Comparison of ENCODE assay signal across 9 cellular contexts in genomic region chr1:87279966-87280535, GRCh38. TPM values are rescaled to one million over a fixed set of nuclear protein-coding genes. Genes with fewer than 3 reads are reported as not detected.
A peak's percentile ranks its signal among the peaks of the same experiment; 100 is the strongest.
DNase-seq lines count a peak whose midpoint lies in the region; ATAC-seq, FAIRE-seq and TF ChIP-seq lines count a peak whose summit lies in the region.
"Had no signal": no experiment of that assay in that cellular context is flagged by ENCODE, and none has a peak within 500 bp of the region (broad histone marks: within the 10 kb centered on the region; RNA-seq: fewer than 3 reads in every experiment).

No MANE protein-coding gene starts in this region.

- H2BK120ac ChIP-seq in H1 (replicated peaks; ENCODE audit: low read depth, low read length) = no peak overlapping the region

- peak overlapping the region; percentile 28 to 78 (median 66) for H3K27ac ChIP-seq in heart right ventricle
- H3K27ac ChIP-seq in OCI-LY1 (ENCODE audit: low read depth, low read length, poor library complexity, severe bottlenecking) = no peak overlapping the region
- H3K27ac ChIP-seq in H1 (ENCODE audit: low read depth, low read length) = no peak overlapping the region
- peak overlapping the region; percentile 15 to 40 for H3K27ac ChIP-seq in thoracic aorta
- no peak overlapping the region for H3K27ac ChIP-seq in transverse colon
- peak overlapping the region in 1 of 3 donors; percentile 6 for H3K27ac ChIP-seq in thyroid gland

- H3K27me3 ChIP-seq in heart right ventricle (no peaks in the 10 kb centered on the region), OCI-LY1 (ENCODE audit: insufficient read depth, low read length) (no peaks in the 10 kb centered on the region), H1 (replicated peaks in 1 of 4; ENCODE audit: control insufficient read depth in 3 of 4, extremely low read depth in 1 of 4, insufficient read depth in 3 of 4, low read length in 3 of 4) (peaks cover 0 to 1% (median 0%) of the 10 kb centered on the region in 4 experiments; a peak in 1 of 7 replicates), thoracic aorta (replicated peaks; ENCODE audit: insufficient read depth) (no peaks in the 10 kb centered on the region), transverse colon (no peaks in the 10 kb centered on the region), thyroid gland (no peaks in the 10 kb centered on the region)

- H2BK15ac ChIP-seq in H1 (ENCODE audit: low read length) = no peak overlapping the region

- no peak overlapping the region for H2BK20ac ChIP-seq in H1 (ENCODE audit: low read length)

- no peaks in the 10 kb centered on the region for H3K9me2 ChIP-seq in OCI-LY1 (ENCODE audit: low read depth, low read length)

- no peak overlapping the region for H3K18ac ChIP-seq in H1 (ENCODE audit: extremely low read depth, low read length)

- peak; percentile 52 to 60 for TF ChIP-seq RAD21 in H1 (IDR thresholded peaks at IDR 0.05 in 1 of 2, conservative IDR thresholded peaks at IDR 0.05 in 1 of 2; ENCODE audit: low read depth in 2 of 2, low read length in 2 of 2)

- no peak overlapping the region for H3K9ac ChIP-seq in OCI-LY1 (ENCODE audit: low read length)
- H3K9ac ChIP-seq in H1 (replicated peaks in 1 of 4; ENCODE audit: extremely low read depth in 1 of 4, low read depth in 3 of 4, low read length in 3 of 4) = no peak overlapping the region

- H3K36me3 ChIP-seq in heart right ventricle (no peaks in the 10 kb centered on the region), OCI-LY1 (ENCODE audit: insufficient read depth, low read length) (no peaks in the 10 kb centered on the region), H1 (ENCODE audit: control insufficient read depth in 2 of 4, insufficient read depth in 4 of 4, low read length in 3 of 4) (no peaks in the 10 kb centered on the region; a peak in 1 of 8 replicates), thoracic aorta (no peaks in the 10 kb centered on the region), transverse colon (no peaks in the 10 kb centered on the region), thyroid gland (no peaks in the 10 kb centered on the region)
- H3K36me3 ChIP-seq: HAP-1 had no signal

- no peak overlapping the region for H2AK5ac ChIP-seq in H1 (ENCODE audit: low read depth, low read length)

- no peak for DNase-seq in heart right ventricle
- DNase-seq in left cardiac atrium = no peak
- DNase-seq in H1 (ENCODE audit: low read depth in 1 of 2, low spot score in 2 of 2) = no peak
- no peak for DNase-seq in thoracic aorta (ENCODE audit: low spot score)
- DNase-seq in transverse colon = no peak
- DNase-seq in thyroid gland = no peak

- CTCF ChIA-PET in H1 (lab: Charles Lee; ENCODE audit: partially characterized antibody) = interaction anchor here (0.6 to 2.0 kb wide), 38 partner anchors 9 to 781 kb away, joined by 3 to 10 read pairs (median 4); no protein-coding TSS in a partner anchor

- POLR2A ChIA-PET in H1 (lab: Charles Lee; ENCODE audit: partially characterized antibody) = interaction anchor here (1.2 kb wide), 1 partner anchor 48 kb away, joined by 3 read pairs; the partner anchor contains the start of gene LMO4

- no peaks in the 10 kb centered on the region for H3K79me2 ChIP-seq in OCI-LY1 (ENCODE audit: insufficient read depth, low read length)
- H3K79me2 ChIP-seq in H1 (ENCODE audit: control insufficient read depth in 1 of 2, insufficient read depth in 2 of 2, low read length in 2 of 2) = no peaks in the 10 kb centered on the region

- 66 to 71% methylated on average over 2 of the region's 2 CpGs for WGBS in heart right ventricle, 2 donors
- WGBS in H1 (ENCODE audit: extremely low coverage in 1 of 2, insufficient coverage in 1 of 2, insufficient read length in 1 of 2, insufficient replicate concordance in 2 of 2, low coverage in 1 of 2, low lambda C conversion rate in 2 of 2, missing lambda C conversion rate in 1 of 2), 2 experiments = 57% methylated on average over 2 of the region's 2 CpGs; no CpG with 5 or more reads in 1 of the 2 experiments
- 63 to 74% methylated on average over 1 to 2 of the region's 2 CpGs for WGBS in transverse colon (ENCODE audit: low coverage in 1 of 2), 2 donors
- 66 to 71% methylated on average over 2 of the region's 2 CpGs for WGBS in thyroid gland, 2 donors

- H2BK12ac ChIP-seq in H1 (ENCODE audit: low read depth, low read length) = 0 out of 2 replicates have a peak overlapping the region, but pooled peaks have one; percentile 31

- H3K4me3 ChIP-seq in heart right ventricle (no peak overlapping the region), OCI-LY1 (ENCODE audit: low read depth, low read length, poor library complexity, severe bottlenecking) (no peak overlapping the region), H1 (ENCODE audit: extremely low read depth in 1 of 4, insufficient read depth in 2 of 4, low read depth in 3 of 4, low read length in 4 of 4) (no peak overlapping the region), thoracic aorta (no peak overlapping the region), transverse colon (no peak overlapping the region), thyroid gland (replicated peaks in 1 of 3) (no peak overlapping the region)
- H3K4me3 ChIP-seq: HAP-1 had no signal

- no peak overlapping the region for H3K4me2 ChIP-seq in OCI-LY1 (ENCODE audit: low read length)
- H3K4me2 ChIP-seq in H1 (ENCODE audit: insufficient read depth in 1 of 2, low read depth in 2 of 2, low read length in 2 of 2) = no peak overlapping the region

- H3K23me2 ChIP-seq in H1 (ENCODE audit: low read depth, low read length) = no peaks in the 10 kb centered on the region

- H2AFZ ChIP-seq in OCI-LY1 (ENCODE audit: low read length) = no peak overlapping the region
- no peak overlapping the region for H2AFZ ChIP-seq in H1 (ENCODE audit: low read length)

- no peak for TF ChIP-seq EP300 in H1 (IDR thresholded peaks at IDR 0.05; ENCODE audit: borderline replicate concordance in 1 of 2, low read depth in 2 of 2, low read length in 2 of 2)
- TF ChIP-seq EP300 in transverse colon (IDR thresholded peaks at IDR 0.05; ENCODE audit: low read depth) = no peak

- TF ChIP-seq CTCF in heart right ventricle (IDR thresholded peaks at IDR 0.05) = no peak
- TF ChIP-seq CTCF in OCI-LY1 (IDR thresholded peaks at IDR 0.05; ENCODE audit: low read length) = peak; percentile 58
- TF ChIP-seq CTCF in H1 (IDR thresholded peaks at IDR 0.05; ENCODE audit: control extremely low read depth in 1 of 3, insufficient read depth in 1 of 3, low read depth in 1 of 3, low read length in 3 of 3) = peak in 2 of 3 experiments; percentile 13 to 35; a peak in 2 of 4 replicates
- no peak for TF ChIP-seq CTCF in thoracic aorta (IDR thresholded peaks at IDR 0.05)
- no peak for TF ChIP-seq CTCF in transverse colon (IDR thresholded peaks at IDR 0.05)
- TF ChIP-seq CTCF in thyroid gland (IDR thresholded peaks at IDR 0.05) = no peak

- H3K79me1 ChIP-seq in H1 (ENCODE audit: low read depth, low read length) = no peaks in the 10 kb centered on the region

- peak in 1 of 8 donors; percentile 17 for ATAC-seq in heart right ventricle
- ATAC-seq in left cardiac atrium = no peak
- no peak for ATAC-seq in thoracic aorta (ENCODE audit: insufficient number of reproducible peaks, low FRiP score, low read depth)
- ATAC-seq in HG03159 (IDR thresholded peaks at IDR 0.05; ENCODE audit: unreplicated experiment) = no peak

- no peak overlapping the region for H3K14ac ChIP-seq in H1 (ENCODE audit: insufficient read length)

- H3K4me1 ChIP-seq in heart right ventricle (peaks cover 0 to 25% (median 4%) of the 10 kb centered on the region in 9 donors), OCI-LY1 (ENCODE audit: insufficient read depth, low read length, severe bottlenecking) (no peaks in the 10 kb centered on the region), H1 (replicated peaks in 1 of 4; ENCODE audit: control insufficient read depth in 3 of 4, insufficient read depth in 4 of 4, low read length in 3 of 4) (no peaks in the 10 kb centered on the region; a peak in 1 of 7 replicates), thoracic aorta (ENCODE audit: control insufficient read depth in 1 of 2, low read depth in 2 of 2) (peaks cover 0 to 10% of the 10 kb centered on the region in 2 donors), transverse colon (no peaks in the 10 kb centered on the region), thyroid gland (no peaks in the 10 kb centered on the region)

- H3K56ac ChIP-seq in H1 (replicated peaks; ENCODE audit: insufficient read length, low read depth, low read length) = no peak overlapping the region

- H4K20me1 ChIP-seq in OCI-LY1 (ENCODE audit: insufficient read depth, low read length) (no peaks in the 10 kb centered on the region), H1 (replicated peaks in 1 of 2; ENCODE audit: control insufficient read depth in 1 of 2, insufficient read depth in 2 of 2, low read length in 2 of 2) (no peaks in the 10 kb centered on the region)

- intact Hi-C loops in heart right ventricle (cut with DNase I) = loop anchor here in 7 of 10 donors (5.0 to 10.0 kb wide), 4 partner anchors 125 to 145 kb away; no protein-coding TSS in a partner anchor
- intact Hi-C loops in left cardiac atrium (cut with DNase I) = loop anchor here in 1 of 2 donors (10.0 kb wide), 1 partner anchor 125 kb away; no protein-coding TSS in a partner anchor
- intact Hi-C loops in transverse colon (cut with DNase I; ENCODE audit: low total_unique reads) = loop anchor here (10.0 kb wide), 1 partner anchor 135 kb away; no protein-coding TSS in a partner anchor
- intact Hi-C loops in thyroid gland (cut with DNase I) = no loop called here

- TF ChIP-seq POLR2A in H1 (IDR thresholded peaks at IDR 0.05; ENCODE audit: control extremely low read depth in 1 of 2, low read depth in 2 of 2, low read length in 2 of 2) (no peak), transverse colon (IDR thresholded peaks at IDR 0.05) (no peak), thyroid gland (IDR thresholded peaks at IDR 0.05) (no peak)

- no peak overlapping the region for H4K5ac ChIP-seq in H1 (ENCODE audit: insufficient read length, low read depth, low read length)

- H4K8ac ChIP-seq in H1 (ENCODE audit: extremely low read depth, insufficient read depth, low read length) = no peak overlapping the region

- H2BK5ac ChIP-seq in H1 (ENCODE audit: low read depth, low read length) = no peak overlapping the region

- in situ Hi-C loops in transverse colon (cut with MboI; ENCODE audit: low pct_ligation_motif_present in 1 of 4, low pct_unique_long_range_greater_than_20kb in 1 of 4, low sequenced_read_pairs in 3 of 4) = loop anchor here in 2 of 4 donors (25.0 kb wide), 2 partner anchors 682 to 782 kb away; no protein-coding TSS in a partner anchor

- no peaks in the 10 kb centered on the region for H3F3A ChIP-seq in OCI-LY1 (ENCODE audit: insufficient read depth, low read length)

- H4K91ac ChIP-seq in H1 (replicated peaks; ENCODE audit: insufficient read length, low read length) = no peak overlapping the region

- H3K9me3 ChIP-seq in heart right ventricle = no peaks in the 10 kb centered on the region
- no peaks in the 10 kb centered on the region for H3K9me3 ChIP-seq in OCI-LY1 (ENCODE audit: low read length)
- H3K9me3 ChIP-seq in H1 (ENCODE audit: insufficient read depth in 2 of 2, low read depth in 1 of 2, low read length in 1 of 2) = no peaks in the 10 kb centered on the region
- no peaks in the 10 kb centered on the region for H3K9me3 ChIP-seq in thoracic aorta
- no peaks in the 10 kb centered on the region for H3K9me3 ChIP-seq in transverse colon
- H3K9me3 ChIP-seq in thyroid gland = no peaks in the 10 kb centered on the region
- H3K9me3 ChIP-seq: HAP-1 had no signal

- no peak overlapping the region for H3K4ac ChIP-seq in H1 (replicated peaks; ENCODE audit: insufficient read length, low read depth, low read length)

- H3K23ac ChIP-seq in H1 (ENCODE audit: insufficient read length) = no peak overlapping the region

- FAIRE-seq in H1 (lab: Jason Lieb, UNC) = peak; percentile 52

RNA-seq across cellular contexts. Expression of gene LMO4, which starts 48.6 kb away (rescaled TPM):
- total RNA-seq in heart right ventricle (10 to 100 TPM; 19.8 to 60.5 (median 27.7) TPM), left cardiac atrium (10 to 100 TPM; 43.2 to 50.6 TPM), thoracic aorta (10 to 100 TPM; 31.5 to 46.6 TPM), transverse colon (10 to 100 TPM in 3 of 4 donors, 1 to 10 TPM in 1; 8.4 to 22.4 (median 16.4) TPM), thyroid gland (10 to 100 TPM; 53.3 to 71.1 (median 60.3) TPM)
- polyA plus RNA-seq in heart right ventricle (10 to 100 TPM; 20.5 to 50.2 TPM), H1 (2011; rRNA removed) (77.6 and 98.7 TPM in 2 replicates)
- total RNA-seq in H1 (2021; fragmentation: NEBNext Ultra II Directional; extraction: Animal tissue kit (Norgen Biotek cat#: 25700)) = 65.6 and 71.7 TPM in 2 replicates
- polyA plus RNA-seq in H1 (2011; cell fraction: cytosol; rRNA removed) = 84.3 TPM
- polyA plus RNA-seq in H1 (2011; cell fraction: nucleus; rRNA removed) = 79.1 TPM
- polyA plus RNA-seq in H1 (2012, experiment 1 of 2) = 61.4 to 75.2 TPM (median 67.8 TPM) in 4 replicates
- polyA plus RNA-seq in H1 (2012, experiment 2 of 2) = 77.0 TPM
- polyA plus RNA-seq in H1 (2013, experiment 1 of 2) = 61.1 TPM
- 65.8 TPM for polyA plus RNA-seq in H1 (2013, experiment 2 of 2)
- 56.3 and 60.4 TPM in 2 replicates for polyA minus RNA-seq in H1 (2011; rRNA and poly(A)+ RNA removed)
- 35.3 TPM for polyA minus RNA-seq in H1 (2011; cell fraction: cytosol; rRNA and poly(A)+ RNA removed)
- polyA minus RNA-seq in H1 (2011; cell fraction: nucleus; rRNA and poly(A)+ RNA removed) = 35.5 TPM

Comparison
In these comparisons a context has a peak if more than half of its experiments do, and no peak if none do; other contexts are left out.
1. H3K27ac ChIP-seq: peak in heart right ventricle (10 of 10) and thoracic aorta (2 of 2); none in OCI-LY1 (single experiment), H1 (single experiment) and transverse colon (0 of 4).
2. CTCF ChIP-seq: peak in OCI-LY1 (single experiment) and H1 (2 of 3); none in heart right ventricle (0 of 9), thoracic aorta (single experiment), transverse colon (0 of 5) and thyroid gland (0 of 6).